28 cellular contexts compared by ENCODE assay signal in the genomic region with DNA sequence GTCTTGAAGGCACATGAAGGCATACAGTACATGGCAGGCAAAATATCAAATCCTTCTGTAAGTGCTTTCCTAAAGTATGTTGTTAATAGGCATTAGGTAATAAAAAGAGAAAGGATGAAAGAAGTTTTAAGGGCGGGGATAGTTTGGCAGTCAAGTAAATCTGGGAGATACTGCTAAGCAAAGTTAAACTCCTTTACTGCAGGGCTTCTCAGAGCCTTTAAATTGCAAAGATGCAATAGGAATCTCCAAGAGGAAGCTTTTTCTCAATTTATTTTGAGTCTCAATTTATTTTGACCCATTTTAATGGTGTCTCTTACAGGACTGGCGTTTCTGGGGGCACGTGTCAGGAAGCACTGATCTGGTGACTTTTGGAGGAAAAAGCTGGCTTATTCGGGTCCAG.
"Had no signal": no experiment of that assay in that cellular context is flagged by ENCODE, and none has a peak within 500 bp of the region (broad histone marks: within the 10 kb centered on the region; RNA-seq: fewer than 3 reads in every experiment).

No MANE protein-coding gene starts in this region.

- H3K9me3 Mint-ChIP-seq: natural killer cell treated with Interleukin-12 subunit alpha and Interleukin-12 subunit beta and Interleukin-15 and Interleukin-18, amount 100 ng/mL, for 72 hours; nephron progenitor cell; neural crest cell; stimulated activated effector memory CD8-positive, alpha-beta T cell treated with anti-CD3 and anti-CD28 coated beads, Interleukin-12 subunit alpha, Interleukin-12 subunit beta, amount 100 ng/mL, for 72 hours; stimulated activated naive B cell treated with anti-CD40 and anti-IgM and Interleukin-4, amounts not matched to agents 10 μg/mL and 1 μg/mL and 100 μg/mL, for 72 hours; stimulated activated naive CD8-positive, alpha-beta T cell treated with anti-CD3 and anti-CD28 coated beads, Interleukin-15, Interleukin-2, amounts not matched to agents 100 ng/mL and 50 ng/mL, for 24 hours had no signal

- H3K4me1 ChIP-seq: parathyroid adenoma, psoas muscle, right lobe of liver, sigmoid colon, thyroid gland, tibial nerve, upper lobe of left lung, vagina had no signal

- FAIRE-seq: small intestine, urothelium cell line had no signal

- H3K4me3 Mint-ChIP-seq: natural killer cell treated with Interleukin-12 subunit alpha and Interleukin-12 subunit beta and Interleukin-15 and Interleukin-18, amount 100 ng/mL, for 72 hours; nephron progenitor cell; neural crest cell; stimulated activated effector memory CD8-positive, alpha-beta T cell treated with anti-CD3 and anti-CD28 coated beads, Interleukin-12 subunit alpha, Interleukin-12 subunit beta, amount 100 ng/mL, for 72 hours; stimulated activated naive B cell treated with anti-CD40 and anti-IgM and Interleukin-4, amounts not matched to agents 10 μg/mL and 1 μg/mL and 100 μg/mL, for 72 hours; stimulated activated naive CD8-positive, alpha-beta T cell treated with anti-CD3 and anti-CD28 coated beads, Interleukin-15, Interleukin-2, amounts not matched to agents 100 ng/mL and 50 ng/mL, for 24 hours had no signal

- H3K4me1 Mint-ChIP-seq: neural crest cell; stimulated activated effector memory CD8-positive, alpha-beta T cell treated with anti-CD3 and anti-CD28 coated beads, Interleukin-12 subunit alpha, Interleukin-12 subunit beta, amount 100 ng/mL, for 72 hours; stimulated activated naive B cell treated with anti-CD40 and anti-IgM and Interleukin-4, amounts not matched to agents 10 μg/mL and 1 μg/mL and 100 μg/mL, for 72 hours had no signal

- H3K27ac Mint-ChIP-seq: natural killer cell treated with Interleukin-12 subunit alpha and Interleukin-12 subunit beta and Interleukin-15 and Interleukin-18, amount 100 ng/mL, for 72 hours; nephron progenitor cell; progenitor cell of endocrine pancreas; stimulated activated effector memory CD8-positive, alpha-beta T cell treated with anti-CD3 and anti-CD28 coated beads, Interleukin-12 subunit alpha, Interleukin-12 subunit beta, amount 100 ng/mL, for 72 hours; stimulated activated naive B cell treated with anti-CD40 and anti-IgM and Interleukin-4, amounts not matched to agents 10 μg/mL and 1 μg/mL and 100 μg/mL, for 72 hours; stimulated activated naive CD8-positive, alpha-beta T cell treated with anti-CD3 and anti-CD28 coated beads, Interleukin-15, Interleukin-2, amounts not matched to agents 100 ng/mL and 50 ng/mL, for 24 hours had no signal

- ATAC-seq: natural killer cell treated with Interleukin-12 subunit alpha and Interleukin-12 subunit beta and Interleukin-15 and Interleukin-18, amount 100 ng/mL, for 72 hours; psoas muscle; right cardiac atrium; right lobe of liver; stimulated activated effector memory CD8-positive, alpha-beta T cell treated with anti-CD3 and anti-CD28 coated beads, Interleukin-12 subunit alpha, Interleukin-12 subunit beta, amount 100 ng/mL, for 72 hours; stimulated activated naive B cell treated with anti-CD40 and anti-IgM and Interleukin-4, amounts not matched to agents 10 μg/mL and 1 μg/mL and 100 μg/mL, for 72 hours had no signal

- H3K79me2 ChIP-seq: parathyroid adenoma had no signal

- H3K9ac ChIP-seq: parathyroid adenoma had no signal

- H2AFZ ChIP-seq: parathyroid adenoma had no signal

- H3K27me3 ChIP-seq: ovary, right lobe of liver, sigmoid colon, stomach, thyroid gland, upper lobe of left lung, vagina had no signal

- H3K4me3 ChIP-seq: ovary, psoas muscle, right lobe of liver, sigmoid colon, stomach, thoracic aorta, thyroid gland, tibial nerve, upper lobe of left lung, vagina had no signal

- H3K36me3 ChIP-seq: ovary, right lobe of liver, sigmoid colon, stomach, thoracic aorta, thyroid gland, tibial nerve, upper lobe of left lung, vagina had no signal

- H3K9me3 ChIP-seq: ovary, psoas muscle, right lobe of liver, sigmoid colon, stomach, thoracic aorta, thyroid gland, tibial nerve, upper lobe of left lung, vagina had no signal

- DNase-seq: nephron progenitor cell; occipital lobe; ovary; psoas muscle; right cardiac atrium; right lobe of liver; sigmoid colon; small intestine; stimulated activated CD4-positive, alpha-beta T cell treated with anti-CD3 and anti-CD28 coated beads, Interleukin-15, amount 100 ng/mL, for 24 hours; stimulated activated CD4-positive, alpha-beta T cell treated with anti-CD3 and anti-CD28 coated beads, Interleukin-2, amount 100 ng/mL, for 24 hours; stimulated activated CD4-positive, alpha-beta T cell treated with anti-CD3 and anti-CD28 coated beads, Interleukin-2, amount 100 ng/mL, for 48 hours; stimulated activated CD4-positive, alpha-beta T cell treated with anti-CD3 and anti-CD28 coated beads, Interleukin-4, amount 100 ng/mL, for 24 hours; stimulated activated naive B cell treated with anti-CD40 and anti-IgM and Interleukin-4, amounts not matched to agents 10 μg/mL and 1 μg/mL and 100 μg/mL, for 72 hours; stimulated activated naive CD4-positive, alpha-beta T cell treated with Interleukin-2 at 50 U/mL for 16 hours; stomach; thyroid gland; trophoblast cell; upper lobe of left lung had no signal

- H3K27ac ChIP-seq: ovary, parathyroid adenoma, psoas muscle, right lobe of liver, sigmoid colon, thoracic aorta, thyroid gland, tibial nerve, upper lobe of left lung, vagina had no signal

- H3K36me3 Mint-ChIP-seq: natural killer cell treated with Interleukin-12 subunit alpha and Interleukin-12 subunit beta and Interleukin-15 and Interleukin-18, amount 100 ng/mL, for 72 hours; stimulated activated effector memory CD8-positive, alpha-beta T cell treated with anti-CD3 and anti-CD28 coated beads, Interleukin-12 subunit alpha, Interleukin-12 subunit beta, amount 100 ng/mL, for 72 hours; stimulated activated naive B cell treated with anti-CD40 and anti-IgM and Interleukin-4, amounts not matched to agents 10 μg/mL and 1 μg/mL and 100 μg/mL, for 72 hours had no signal
